In the genomic region with DNA sequence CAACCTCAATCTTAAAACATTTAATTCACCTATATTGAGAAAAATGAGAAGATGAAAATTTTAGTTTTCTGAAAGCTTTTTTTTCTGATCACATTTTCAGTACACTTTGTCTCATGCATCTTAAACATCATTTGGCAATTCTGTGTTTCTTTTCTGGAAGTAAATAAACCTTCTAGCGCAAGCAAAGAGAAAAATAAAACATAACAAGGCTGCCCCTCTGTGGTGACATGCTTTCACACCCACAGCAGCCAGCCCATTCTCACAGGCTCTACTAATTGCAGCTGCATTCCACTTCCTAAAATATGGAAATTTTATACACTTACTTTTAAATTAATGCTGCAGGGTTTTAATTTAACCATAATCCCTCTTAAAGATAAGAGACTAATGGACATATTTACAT, we compare ENCODE assay signal across 9 cellular contexts.
A peak's percentile ranks its signal among the peaks of the same experiment; 100 is the strongest.
DNase-seq lines count a peak whose midpoint lies in the region; ATAC-seq, FAIRE-seq and TF ChIP-seq lines count a peak whose summit lies in the region.
"Had no signal": no experiment of that assay in that cellular context is flagged by ENCODE, and none has a peak within 500 bp of the region (broad histone marks: within the 10 kb centered on the region; RNA-seq: fewer than 3 reads in every experiment).

No MANE protein-coding gene starts in this region.

- H3K79me2 ChIP-seq in OCI-LY7 (ENCODE audit: insufficient read depth, low read depth, low read length), result no peaks in the 10 kb centered on the region

- POLR2A ChIA-PET in OCI-LY7 (lab: Charles Lee), result no interaction called here

- no peak overlapping the region for H2AFZ ChIP-seq in OCI-LY7 (ENCODE audit: low read length)

- no peak overlapping the region for H3K27ac Mint-ChIP-seq in activated CD4-positive, alpha-beta T cell treated with anti-CD3 and anti-CD28 coated beads, Interleukin-2, amount 10 ng/mL, durations not matched to agents 24 days and 14 days
- H3K27ac Mint-ChIP-seq: activated naive CD8-positive, alpha-beta T cell treated with anti-CD3 and anti-CD28 coated beads, Interleukin-2, amount 50 U/mL, for 24 hours had no signal

- no peak overlapping the region for H3K4me3 Mint-ChIP-seq in activated CD4-positive, alpha-beta T cell treated with anti-CD3 and anti-CD28 coated beads, Interleukin-2, amount 10 ng/mL, durations not matched to agents 24 days and 14 days
- H3K4me3 Mint-ChIP-seq: activated naive CD8-positive, alpha-beta T cell treated with anti-CD3 and anti-CD28 coated beads, Interleukin-2, amount 50 U/mL, for 24 hours had no signal

- no peak for TF ChIP-seq POLR2A in GM12892 (IDR thresholded peaks at IDR 0.05; ENCODE audit: low read depth, low read length)

- H3K4me3 ChIP-seq in GM12865 (ENCODE audit: low read depth, low read length) (no peak overlapping the region), OCI-LY7 (ENCODE audit: low read depth, low read length, poor library complexity, severe bottlenecking) (no peak overlapping the region)

- H3K9me3 Mint-ChIP-seq in activated CD4-positive, alpha-beta T cell treated with anti-CD3 and anti-CD28 coated beads, Interleukin-2, amount 10 ng/mL, durations not matched to agents 24 days and 14 days, result no peaks in the 10 kb centered on the region
- H3K9me3 Mint-ChIP-seq: activated naive CD8-positive, alpha-beta T cell treated with anti-CD3 and anti-CD28 coated beads, Interleukin-2, amount 50 U/mL, for 24 hours had no signal

- no peak for ATAC-seq in GM21390 (IDR thresholded peaks at IDR 0.05; ENCODE audit: unreplicated experiment)
- ATAC-seq: activated naive CD8-positive, alpha-beta T cell treated with anti-CD3 and anti-CD28 coated beads, Interleukin-2, amount 50 U/mL, for 24 hours had no signal

- no peaks in the 10 kb centered on the region for H3K9me3 ChIP-seq in OCI-LY7 (ENCODE audit: low read length)

- no TSS peak for BruUV-seq in OCI-LY7 (replicated peaks; lab: Mats Ljungman, UMichigan)

- no peak overlapping the region for H3K27ac ChIP-seq in OCI-LY7 (ENCODE audit: low read depth, low read length, poor library complexity, severe bottlenecking)

- H3K4me1 ChIP-seq in OCI-LY7 (ENCODE audit: insufficient read depth, low read length, poor library complexity, severe bottlenecking), result no peaks in the 10 kb centered on the region

- H3K36me3 ChIP-seq in OCI-LY7 (ENCODE audit: insufficient read depth, low read length), result no peaks in the 10 kb centered on the region

- TF ChIP-seq CTCF in GM12865 (IDR thresholded peaks at IDR 0.05; ENCODE audit: insufficient read depth, low read depth, low read length, missing control alignments) (peak; percentile 1), OCI-LY7 (conservative IDR thresholded peaks at IDR 0.05; ENCODE audit: low read length) (peak; percentile 32; the same call in 1 of the 2 replicates)

- H4K20me1 ChIP-seq in OCI-LY7 (ENCODE audit: insufficient read depth, low read length), result no peaks in the 10 kb centered on the region

- DNase-seq in GM12865 (ENCODE audit: low read depth) (no peak), OCI-LY7 (ENCODE audit: low spot score) (no peak), fibroblast of gingiva (ENCODE audit: low read depth) (peak; percentile 34), pons (ENCODE audit: low spot score) (peak; percentile 58), KG1 (lab: John Stamatoyannopoulos, UW) (no peak), GM12892 (ENCODE audit: insufficient read length) (no peak)
- no peak for DNase-seq in activated CD4-positive, alpha-beta T cell treated with anti-CD3 and anti-CD28 coated beads, Interleukin-2, amount 10 ng/mL, durations not matched to agents 24 days and 14 days
- DNase-seq: activated naive CD8-positive, alpha-beta T cell treated with anti-CD3 and anti-CD28 coated beads, Interleukin-2, amount 50 U/mL, for 24 hours had no signal

- no peaks in the 10 kb centered on the region for H3K4me1 Mint-ChIP-seq in activated CD4-positive, alpha-beta T cell treated with anti-CD3 and anti-CD28 coated beads, Interleukin-2, amount 10 ng/mL, durations not matched to agents 24 days and 14 days
- H3K4me1 Mint-ChIP-seq: activated naive CD8-positive, alpha-beta T cell treated with anti-CD3 and anti-CD28 coated beads, Interleukin-2, amount 50 U/mL, for 24 hours had no signal

- no peaks in the 10 kb centered on the region for H3K27me3 Mint-ChIP-seq in activated CD4-positive, alpha-beta T cell treated with anti-CD3 and anti-CD28 coated beads, Interleukin-2, amount 10 ng/mL, durations not matched to agents 24 days and 14 days
- H3K27me3 Mint-ChIP-seq: activated naive CD8-positive, alpha-beta T cell treated with anti-CD3 and anti-CD28 coated beads, Interleukin-2, amount 50 U/mL, for 24 hours had no signal

- no peak for FAIRE-seq in GM12892 (lab: Jason Lieb, UNC)

- intact Hi-C loops in OCI-LY7 (cut with micrococcal nuclease; ENCODE audit: unreplicated experiment), result no loop called here
- intact Hi-C loops in activated CD4-positive, alpha-beta T cell treated with anti-CD3 and anti-CD28 coated beads, Interleukin-2, amount 10 ng/mL, durations not matched to agents 24 days and 14 days (cut with micrococcal nuclease), result no loop called here

- CTCF ChIA-PET in OCI-LY7 (lab: Charles Lee; ENCODE audit: unreplicated experiment), result no interaction called here

- no peak overlapping the region for H3K4me2 ChIP-seq in OCI-LY7 (ENCODE audit: low read length)

- H3K9me2 ChIP-seq in OCI-LY7 (ENCODE audit: insufficient read depth, low read length), result no peaks in the 10 kb centered on the region

- H3K36me3 Mint-ChIP-seq in activated CD4-positive, alpha-beta T cell treated with anti-CD3 and anti-CD28 coated beads, Interleukin-2, amount 10 ng/mL, durations not matched to agents 24 days and 14 days (ENCODE audit: low read depth), result no peaks in the 10 kb centered on the region

Comparison
In these comparisons a context has a peak if more than half of its experiments do, and no peak if none do; other contexts are left out.
1. DNase-seq: peak in fibroblast of gingiva (single experiment) and pons (single experiment); none in GM12865 (single experiment), OCI-LY7 (single experiment), KG1 (single experiment), activated CD4-positive, alpha-beta T cell treated with anti-CD3 and anti-CD28 coated beads, Interleukin-2, amount 10 ng/mL, durations not matched to agents 24 days and 14 days (single experiment) and GM12892 (single experiment).